8 cellular contexts compared by ENCODE assay signal in the genomic region with DNA sequence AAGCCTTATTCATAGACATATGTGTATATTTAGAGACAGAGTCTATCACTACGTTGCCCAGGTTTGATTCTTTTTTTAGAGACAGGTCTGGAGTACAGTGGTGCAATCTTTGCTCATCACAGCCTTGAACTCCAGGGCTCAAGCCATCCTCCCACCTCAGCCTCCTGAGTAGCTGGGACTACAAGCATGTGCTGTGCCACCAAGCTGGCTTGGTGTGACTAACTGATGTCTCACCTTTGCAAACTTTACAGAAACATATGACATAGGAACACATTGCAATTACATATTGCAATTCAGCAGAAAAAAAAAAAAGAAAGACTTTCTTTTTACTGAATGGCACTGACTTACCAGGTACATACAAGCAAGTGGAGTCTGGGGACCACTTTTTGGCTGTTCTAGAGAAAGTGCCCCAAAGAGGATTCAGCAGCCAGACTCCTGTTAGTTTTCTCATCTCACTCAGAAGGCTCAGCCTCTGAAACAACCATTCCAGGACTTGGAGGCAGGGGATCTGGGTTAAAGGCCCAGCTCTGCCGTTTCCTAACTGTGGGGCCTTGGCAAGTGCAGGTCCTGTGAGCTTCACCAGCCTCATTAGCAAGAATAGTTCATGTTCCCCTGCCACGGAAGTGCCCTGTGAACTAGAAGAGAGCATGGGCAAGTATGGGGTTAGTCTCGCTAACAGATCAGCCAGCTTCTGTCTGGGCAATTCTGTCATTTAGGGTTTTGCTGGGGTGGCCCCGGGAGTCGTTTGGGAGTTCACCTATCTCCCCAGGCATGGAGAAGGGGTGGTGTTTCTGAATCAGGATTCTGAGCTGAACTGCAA. TPM values are rescaled to one million over a fixed set of nuclear protein-coding genes. Genes with fewer than 3 reads are reported as not detected.
DNase-seq lines count a peak whose midpoint lies in the region; ATAC-seq and TF ChIP-seq lines count a peak whose summit lies in the region.

No MANE protein-coding gene starts in this region.

- H2AFZ ChIP-seq in SU-DHL-6 (ENCODE audit: low read depth, low read length, severe bottlenecking), result peak overlapping the region; percentile 90

- peak overlapping the region; percentile 18 for H3K4me3 ChIP-seq in GM12875 (ENCODE audit: low read depth, low read length)
- H3K4me3 ChIP-seq in SU-DHL-6 (ENCODE audit: insufficient read depth, low read length, poor library complexity, severe bottlenecking), result no peak overlapping the region
- H3K4me3 ChIP-seq in esophagus squamous epithelium, result peak overlapping the region in 3 of 4 donors; percentile 42 to 64 (median 44)
- peak overlapping the region; percentile 44 for H3K4me3 ChIP-seq in skeletal muscle cell (ENCODE audit: low read depth, low read length)

- H3K9me3 ChIP-seq in SU-DHL-6 (ENCODE audit: insufficient read depth, low read length) (no peaks in the 10 kb centered on the region), esophagus squamous epithelium (no peaks in the 10 kb centered on the region)

- no peak for DNase-seq in esophagus squamous epithelium (lab: John Stamatoyannopoulos, UW)
- DNase-seq in skeletal muscle cell (ENCODE audit: low read depth), result no peak
- DNase-seq in NCI-H1417 treated with DMSO at 0.1 percent for 48 hours (lab: John Stamatoyannopoulos, UW), result no peak
- no peak for DNase-seq in ureter (ENCODE audit: low spot score)

- TF ChIP-seq CTCF in GM12875 (IDR thresholded peaks at IDR 0.05; ENCODE audit: borderline replicate concordance, insufficient read depth, low read depth, low read length) (no peak), SU-DHL-6 (IDR thresholded peaks at IDR 0.05; ENCODE audit: insufficient read depth, low read length, poor library complexity, severe bottlenecking) (no peak), esophagus squamous epithelium (IDR thresholded peaks at IDR 0.05) (no peak)

- H3K27me3 ChIP-seq in SU-DHL-6 (ENCODE audit: low read length), result no peaks in the 10 kb centered on the region
- no peaks in the 10 kb centered on the region for H3K27me3 ChIP-seq in esophagus squamous epithelium

- H3K9me2 ChIP-seq in SU-DHL-6 (replicated peaks; ENCODE audit: insufficient read depth, low read length), result no peaks in the 10 kb centered on the region

- no peak overlapping the region for H3K9ac ChIP-seq in SU-DHL-6 (ENCODE audit: low read length)

- no peaks in the 10 kb centered on the region for H4K20me1 ChIP-seq in SU-DHL-6 (ENCODE audit: low read depth, low read length)

- no peaks in the 10 kb centered on the region for H3K36me3 ChIP-seq in SU-DHL-6 (ENCODE audit: low read length)
- no peaks in the 10 kb centered on the region for H3K36me3 ChIP-seq in esophagus squamous epithelium

- WGBS in esophagus squamous epithelium, 2 donors, result 22 to 29% methylated on average over 4 to 6 of the region's 6 CpGs

- TF ChIP-seq POLR2A in esophagus squamous epithelium (IDR thresholded peaks at IDR 0.05), result no peak

- H3K27ac ChIP-seq in SU-DHL-6 (ENCODE audit: low read depth, low read length) (no peak overlapping the region), esophagus squamous epithelium (peak overlapping the region; percentile 55 to 89 (median 84))

- peaks cover 20 to 56% (median 36%) of the 10 kb centered on the region in 3 donors for H3K4me1 ChIP-seq in esophagus squamous epithelium

- H3K79me2 ChIP-seq in SU-DHL-6 (ENCODE audit: insufficient read depth, low read length), result no peaks in the 10 kb centered on the region

- intact Hi-C loops in esophagus squamous epithelium (cut with DNase I), result no loop called here

- H3K4me2 ChIP-seq in SU-DHL-6 (ENCODE audit: low read depth, low read length, poor library complexity, severe bottlenecking), result peak overlapping the region; percentile 56

- ATAC-seq in HG03378 (IDR thresholded peaks at IDR 0.05; ENCODE audit: unreplicated experiment) (no peak), GM18907 (IDR thresholded peaks at IDR 0.05; ENCODE audit: unreplicated experiment) (no peak)

- H3F3A ChIP-seq in SU-DHL-6 (ENCODE audit: insufficient read depth), result no peaks in the 10 kb centered on the region

RNA-seq across cellular contexts. Expression of a gene that starts 11.2 kb away (rescaled TPM):
- total RNA-seq in esophagus squamous epithelium (1 to 10 TPM in 2 of 4 donors, under 1 TPM in 2; 0.11 to 1.9 (median 0.99) TPM), ureter (1.3 TPM)
